Comparison of ENCODE assay signal across 8 cellular contexts in the genomic region with DNA sequence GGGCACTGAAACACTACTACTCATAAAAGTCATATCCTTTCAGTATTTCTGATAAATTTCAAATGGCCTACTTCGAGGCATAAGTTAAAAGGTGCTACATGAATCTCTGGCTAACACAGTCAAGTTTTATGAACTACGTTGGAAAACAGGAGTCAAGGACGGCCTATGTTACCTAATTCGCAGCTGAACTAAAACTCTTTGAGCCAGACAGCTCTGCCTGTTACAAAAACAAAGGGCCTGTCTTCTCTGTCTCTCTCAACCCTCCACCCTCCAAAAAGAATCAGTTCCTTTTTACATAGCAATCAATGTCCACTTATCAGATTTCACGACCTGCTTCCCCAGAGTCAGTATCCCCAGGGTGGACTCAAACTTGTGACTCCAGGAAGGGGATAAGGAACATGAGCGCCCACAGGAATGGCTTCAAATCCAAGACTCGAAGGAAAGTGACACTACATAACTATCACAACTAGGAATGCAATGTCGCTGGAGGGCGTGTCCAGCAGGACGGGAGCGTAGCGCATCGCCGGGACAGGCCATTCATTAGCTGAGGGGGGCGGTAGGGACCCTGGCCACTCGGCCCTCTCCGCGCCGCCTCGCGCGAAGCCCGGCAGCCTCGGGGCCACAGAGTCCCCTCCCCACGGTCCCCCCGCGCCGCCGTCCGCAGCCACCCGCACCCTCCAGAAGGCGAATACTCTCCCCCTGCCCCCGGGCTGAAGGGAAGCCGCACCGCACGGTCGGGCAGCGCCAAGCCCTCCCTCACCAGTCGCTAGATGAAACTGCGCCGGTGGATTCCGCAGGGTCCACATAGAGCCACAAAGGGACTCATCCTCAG. TPM values are rescaled to one million over a fixed set of nuclear protein-coding genes. Genes with fewer than 3 reads are reported as not detected.
A peak's percentile ranks its signal among the peaks of the same experiment; 100 is the strongest.
DNase-seq lines count a peak whose midpoint lies in the region; ATAC-seq and TF ChIP-seq lines count a peak whose summit lies in the region.

No MANE protein-coding gene starts in this region.

- ATAC-seq in GM18508 (IDR thresholded peaks at IDR 0.05; ENCODE audit: insufficient read depth, unreplicated experiment), result peak; percentile 18
- ATAC-seq in HG02970 (IDR thresholded peaks at IDR 0.05; ENCODE audit: low FRiP score, unreplicated experiment), result peak; percentile 39

- H3K9me3 ChIP-seq in neural progenitor cell (ENCODE audit: low read depth), result no peaks in the 10 kb centered on the region

- intact Hi-C loops in activated T-helper 1 cell treated with anti-CD3 and anti-CD28 coated beads, Interleukin-12 subunit alpha, Interleukin-12 subunit beta, Interleukin-2, Interleukin-4 antibody, amounts not matched to agents 30 ng/mL and 10 ng/mL and 1 ng/mL, durations not matched to agents 14 hours and 24 hours and 36 hours (cut with micrococcal nuclease), result loop anchor here (1.0 to 5.0 kb wide), 6 partner anchors 495 to 1980 kb away; a partner anchor contains a TSS

- peaks cover 5% of the 10 kb centered on the region for H4K20me1 ChIP-seq in neural progenitor cell (ENCODE audit: low read depth)

- peak overlapping the region; percentile 93 for H3K4me3 Mint-ChIP-seq in activated T-helper 1 cell treated with anti-CD3 and anti-CD28 coated beads, Interleukin-12 subunit alpha, Interleukin-12 subunit beta, Interleukin-2, Interleukin-4 antibody, amounts not matched to agents 30 ng/mL and 10 ng/mL and 1 ng/mL, durations not matched to agents 14 hours and 24 hours and 36 hours
- peak overlapping the region; percentile 98 for H3K4me3 Mint-ChIP-seq in neural progenitor cell

- H3K4me1 Mint-ChIP-seq in activated T-helper 1 cell treated with anti-CD3 and anti-CD28 coated beads, Interleukin-12 subunit alpha, Interleukin-12 subunit beta, Interleukin-2, Interleukin-4 antibody, amounts not matched to agents 30 ng/mL and 10 ng/mL and 1 ng/mL, durations not matched to agents 14 hours and 24 hours and 36 hours (ENCODE audit: low read depth), result peaks cover 39% of the 10 kb centered on the region
- H3K4me1 Mint-ChIP-seq in neural progenitor cell, result peaks cover 35% of the 10 kb centered on the region

- peak overlapping the region; percentile 77 for H3K4me3 ChIP-seq in neural progenitor cell

- H3K4me1 ChIP-seq in neural progenitor cell, result peaks cover 22% of the 10 kb centered on the region

- H3K27me3 Mint-ChIP-seq in activated T-helper 1 cell treated with anti-CD3 and anti-CD28 coated beads, Interleukin-12 subunit alpha, Interleukin-12 subunit beta, Interleukin-2, Interleukin-4 antibody, amounts not matched to agents 30 ng/mL and 10 ng/mL and 1 ng/mL, durations not matched to agents 14 hours and 24 hours and 36 hours (ENCODE audit: insufficient read depth), result no peaks in the 10 kb centered on the region
- peaks cover 6% of the 10 kb centered on the region for H3K27me3 Mint-ChIP-seq in neural progenitor cell (ENCODE audit: insufficient read depth, low read depth)

- no peaks in the 10 kb centered on the region for H3K9me3 Mint-ChIP-seq in activated T-helper 1 cell treated with anti-CD3 and anti-CD28 coated beads, Interleukin-12 subunit alpha, Interleukin-12 subunit beta, Interleukin-2, Interleukin-4 antibody, amounts not matched to agents 30 ng/mL and 10 ng/mL and 1 ng/mL, durations not matched to agents 14 hours and 24 hours and 36 hours
- H3K9me3 Mint-ChIP-seq in neural progenitor cell, result peaks cover 11% of the 10 kb centered on the region

- peak overlapping the region; percentile 91 for H3K4me2 ChIP-seq in neural progenitor cell

- H3K27me3 ChIP-seq in neural progenitor cell, result no peaks in the 10 kb centered on the region

- H2AFZ ChIP-seq in neural progenitor cell (replicated peaks), result peak overlapping the region; percentile 94

- TF ChIP-seq CTCF in C4-2B (conservative IDR thresholded peaks at IDR 0.05) (no peak), neural progenitor cell (IDR thresholded peaks at IDR 0.05) (peak; percentile 22)

- H3F3A ChIP-seq in neural progenitor cell (ENCODE audit: low read depth), result peaks cover 28% of the 10 kb centered on the region

- peaks cover 49% of the 10 kb centered on the region for H3K79me2 ChIP-seq in neural progenitor cell (ENCODE audit: low read depth)

- DNase-seq in NCI-H2107 treated with DMSO at 0.1 percent for 48 hours (lab: John Stamatoyannopoulos, UW; ENCODE audit: unreplicated experiment) (peak; percentile 26), germinal center (ENCODE audit: low spot score) (peak; percentile 8), neural progenitor cell (ENCODE audit: low spot score) (peak; percentile 88)
- DNase-seq in activated T-helper 1 cell treated with anti-CD3 and anti-CD28 coated beads, Interleukin-12 subunit alpha, Interleukin-12 subunit beta, Interleukin-2, Interleukin-4 antibody, amounts not matched to agents 30 ng/mL and 10 ng/mL and 1 ng/mL, durations not matched to agents 14 hours and 24 hours and 36 hours (ENCODE audit: low spot score), result no peak
- no peak for DNase-seq in effector CD4-positive, alpha-beta T cell

- peak overlapping the region; percentile 33 for H3K9ac ChIP-seq in neural progenitor cell

- H3K27ac ChIP-seq in C4-2B (peak overlapping the region; percentile 87), neural progenitor cell (peak overlapping the region; percentile 77)

- peak overlapping the region; percentile 92 for H3K27ac Mint-ChIP-seq in activated T-helper 1 cell treated with anti-CD3 and anti-CD28 coated beads, Interleukin-12 subunit alpha, Interleukin-12 subunit beta, Interleukin-2, Interleukin-4 antibody, amounts not matched to agents 30 ng/mL and 10 ng/mL and 1 ng/mL, durations not matched to agents 14 hours and 24 hours and 36 hours
- peak overlapping the region; percentile 98 for H3K27ac Mint-ChIP-seq in neural progenitor cell

- H3K36me3 ChIP-seq in neural progenitor cell, result no peaks in the 10 kb centered on the region

- H3K36me3 Mint-ChIP-seq in activated T-helper 1 cell treated with anti-CD3 and anti-CD28 coated beads, Interleukin-12 subunit alpha, Interleukin-12 subunit beta, Interleukin-2, Interleukin-4 antibody, amounts not matched to agents 30 ng/mL and 10 ng/mL and 1 ng/mL, durations not matched to agents 14 hours and 24 hours and 36 hours (ENCODE audit: low read depth), result peaks cover 17% of the 10 kb centered on the region
- H3K36me3 Mint-ChIP-seq in neural progenitor cell, result peaks cover 28% of the 10 kb centered on the region

RNA-seq across cellular contexts. Expression of a gene that starts 0.5 kb away (rescaled TPM):
- total RNA-seq in activated T-helper 1 cell treated with anti-CD3 and anti-CD28 coated beads, Interleukin-12 subunit alpha, Interleukin-12 subunit beta, Interleukin-2, Interleukin-4 antibody, amounts not matched to agents 30 ng/mL and 10 ng/mL and 1 ng/mL, durations not matched to agents 14 hours and 24 hours and 36 hours, result 36.1 and 39.8 TPM in 2 replicates
- total RNA-seq in neural progenitor cell (ENCODE audit: low replicate concordance), result 19.5 and 33.7 TPM in 2 replicates

Comparison
In these comparisons a context has a peak if more than half of its experiments do, and no peak if none do; other contexts are left out.
1. DNase-seq: peak in NCI-H2107 treated with DMSO at 0.1 percent for 48 hours (single experiment), germinal center (single experiment) and neural progenitor cell (single experiment); none in activated T-helper 1 cell treated with anti-CD3 and anti-CD28 coated beads, Interleukin-12 subunit alpha, Interleukin-12 subunit beta, Interleukin-2, Interleukin-4 antibody, amounts not matched to agents 30 ng/mL and 10 ng/mL and 1 ng/mL, durations not matched to agents 14 hours and 24 hours and 36 hours (single experiment) and effector CD4-positive, alpha-beta T cell (single experiment).